ENCODE assay signal across 20 cellular contexts in the genomic region with DNA sequence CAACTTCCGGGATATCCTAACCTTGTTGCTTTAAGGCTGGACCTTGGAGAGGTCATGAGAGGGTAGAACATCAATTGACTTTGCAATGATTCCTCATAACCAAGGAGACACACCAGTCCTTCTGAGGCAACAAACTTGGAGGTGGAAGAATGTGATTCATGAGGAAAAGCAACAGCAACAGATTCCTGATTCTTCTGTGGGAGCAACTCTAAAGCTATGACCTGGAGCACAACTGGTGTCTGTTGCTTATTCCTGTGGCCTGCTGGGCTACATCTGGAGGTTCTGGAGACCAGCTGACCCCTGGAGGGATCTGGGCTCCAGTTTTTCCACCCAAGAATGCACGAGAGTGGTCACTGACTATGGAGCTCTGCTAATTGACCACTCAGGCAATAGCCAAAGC.
"Had no signal": no experiment of that assay in that cellular context is flagged by ENCODE, and none has a peak within 500 bp of the region (broad histone marks: within the 10 kb centered on the region; RNA-seq: fewer than 3 reads in every experiment).

No MANE protein-coding gene starts in this region.

- H3K36me3 ChIP-seq: neutrophil had no signal

- H3K9me3 ChIP-seq: neutrophil had no signal

- FAIRE-seq: islet of Langerhans had no signal

- H3K27me3 ChIP-seq: neutrophil had no signal

- H3K27ac ChIP-seq: neutrophil had no signal

- ATAC-seq: activated CD8-positive, alpha-beta memory T cell treated with anti-CD3 and anti-CD28 coated beads, Interleukin-2, amount 10 ng/mL, durations not matched to agents 7 days and 5 days; activated T-helper 17 cell treated with anti-CD3 and anti-CD28 coated beads, Interleukin-2, amount 50 U/mL, for 72 hours; left colon; natural killer cell treated with Interleukin-12 subunit alpha and Interleukin-12 subunit beta and Interleukin-15 and Interleukin-18, amount 100 ng/mL, for 72 hours; stimulated activated naive CD8-positive, alpha-beta T cell treated with anti-CD3 and anti-CD28 coated beads, Interleukin-15, amount 100 ng/mL, for 72 hours; T-helper 17 cell had no signal

- H3K36me3 Mint-ChIP-seq: activated CD8-positive, alpha-beta memory T cell treated with anti-CD3 and anti-CD28 coated beads, Interleukin-2, amount 10 ng/mL, durations not matched to agents 7 days and 5 days; activated naive CD8-positive, alpha-beta T cell treated with anti-CD3 and anti-CD28 coated beads for 36 hours; natural killer cell treated with Interleukin-12 subunit alpha and Interleukin-12 subunit beta and Interleukin-15 and Interleukin-18, amount 100 ng/mL, for 72 hours had no signal

- H3K27ac Mint-ChIP-seq: activated CD4-positive, alpha-beta memory T cell treated with anti-CD3 and anti-CD28 coated beads, Interleukin-2, amount 10 ng/mL, durations not matched to agents 7 days and 5 days; activated CD8-positive, alpha-beta memory T cell treated with anti-CD3 and anti-CD28 coated beads, Interleukin-2, amount 10 ng/mL, durations not matched to agents 7 days and 5 days; activated naive CD8-positive, alpha-beta T cell treated with anti-CD3 and anti-CD28 coated beads for 36 hours; activated T-helper 17 cell treated with anti-CD3 and anti-CD28 coated beads, Interleukin-2, amount 50 U/mL, for 72 hours; brain; mesothelial cell of epicardium; natural killer cell treated with Interleukin-12 subunit alpha and Interleukin-12 subunit beta and Interleukin-15 and Interleukin-18, amount 100 ng/mL, for 72 hours; stimulated activated naive CD8-positive, alpha-beta T cell treated with anti-CD3 and anti-CD28 coated beads, Interleukin-15, amount 100 ng/mL, for 72 hours; T-helper 17 cell had no signal

- DNase-seq: activated CD4-positive, alpha-beta memory T cell treated with anti-CD3 and anti-CD28 coated beads, Interleukin-2, amount 10 ng/mL, durations not matched to agents 7 days and 5 days; activated CD8-positive, alpha-beta memory T cell treated with anti-CD3 and anti-CD28 coated beads, Interleukin-2, amount 10 ng/mL, durations not matched to agents 7 days and 5 days; activated naive CD4-positive, alpha-beta T cell; activated naive CD8-positive, alpha-beta T cell treated with anti-CD3 and anti-CD28 coated beads for 36 hours; amniotic stem cell; cortex of kidney; effector CD4-positive, alpha-beta T cell; hippocampal formation; left colon; stimulated activated CD4-positive, alpha-beta T cell treated with anti-CD3 and anti-CD28 coated beads, Interleukin-2, amount 100 ng/mL, for 48 hours; stimulated activated naive CD8-positive, alpha-beta T cell treated with anti-CD3 and anti-CD28 coated beads, Interleukin-15, amount 100 ng/mL, for 72 hours; T-helper 17 cell; trophoblast cell had no signal

- H3K4me1 Mint-ChIP-seq: activated CD4-positive, alpha-beta memory T cell treated with anti-CD3 and anti-CD28 coated beads, Interleukin-2, amount 10 ng/mL, durations not matched to agents 7 days and 5 days; activated CD8-positive, alpha-beta memory T cell treated with anti-CD3 and anti-CD28 coated beads, Interleukin-2, amount 10 ng/mL, durations not matched to agents 7 days and 5 days; activated naive CD8-positive, alpha-beta T cell treated with anti-CD3 and anti-CD28 coated beads for 36 hours; activated T-helper 17 cell treated with anti-CD3 and anti-CD28 coated beads, Interleukin-2, amount 50 U/mL, for 72 hours; stimulated activated naive CD8-positive, alpha-beta T cell treated with anti-CD3 and anti-CD28 coated beads, Interleukin-15, amount 100 ng/mL, for 72 hours; T-helper 17 cell had no signal

- H3K9me3 Mint-ChIP-seq: activated CD4-positive, alpha-beta memory T cell treated with anti-CD3 and anti-CD28 coated beads, Interleukin-2, amount 10 ng/mL, durations not matched to agents 7 days and 5 days; activated naive CD8-positive, alpha-beta T cell treated with anti-CD3 and anti-CD28 coated beads for 36 hours; natural killer cell treated with Interleukin-12 subunit alpha and Interleukin-12 subunit beta and Interleukin-15 and Interleukin-18, amount 100 ng/mL, for 72 hours; stimulated activated naive CD8-positive, alpha-beta T cell treated with anti-CD3 and anti-CD28 coated beads, Interleukin-15, amount 100 ng/mL, for 72 hours had no signal

- H3K27me3 Mint-ChIP-seq: activated CD4-positive, alpha-beta memory T cell treated with anti-CD3 and anti-CD28 coated beads, Interleukin-2, amount 10 ng/mL, durations not matched to agents 7 days and 5 days; activated CD8-positive, alpha-beta memory T cell treated with anti-CD3 and anti-CD28 coated beads, Interleukin-2, amount 10 ng/mL, durations not matched to agents 7 days and 5 days; activated T-helper 17 cell treated with anti-CD3 and anti-CD28 coated beads, Interleukin-2, amount 50 U/mL, for 72 hours; stimulated activated naive CD8-positive, alpha-beta T cell treated with anti-CD3 and anti-CD28 coated beads, Interleukin-15, amount 100 ng/mL, for 72 hours; T-helper 17 cell had no signal

- H3K4me3 ChIP-seq: lung had no signal

- H3K4me3 Mint-ChIP-seq: activated CD4-positive, alpha-beta memory T cell treated with anti-CD3 and anti-CD28 coated beads, Interleukin-2, amount 10 ng/mL, durations not matched to agents 7 days and 5 days; activated CD8-positive, alpha-beta memory T cell treated with anti-CD3 and anti-CD28 coated beads, Interleukin-2, amount 10 ng/mL, durations not matched to agents 7 days and 5 days; activated naive CD8-positive, alpha-beta T cell treated with anti-CD3 and anti-CD28 coated beads for 36 hours; activated T-helper 17 cell treated with anti-CD3 and anti-CD28 coated beads, Interleukin-2, amount 50 U/mL, for 72 hours; brain; mesothelial cell of epicardium; natural killer cell treated with Interleukin-12 subunit alpha and Interleukin-12 subunit beta and Interleukin-15 and Interleukin-18, amount 100 ng/mL, for 72 hours; stimulated activated naive CD8-positive, alpha-beta T cell treated with anti-CD3 and anti-CD28 coated beads, Interleukin-15, amount 100 ng/mL, for 72 hours; T-helper 17 cell had no signal
